Comparison of ENCODE assay signal across 29 cellular contexts in the genomic region with DNA sequence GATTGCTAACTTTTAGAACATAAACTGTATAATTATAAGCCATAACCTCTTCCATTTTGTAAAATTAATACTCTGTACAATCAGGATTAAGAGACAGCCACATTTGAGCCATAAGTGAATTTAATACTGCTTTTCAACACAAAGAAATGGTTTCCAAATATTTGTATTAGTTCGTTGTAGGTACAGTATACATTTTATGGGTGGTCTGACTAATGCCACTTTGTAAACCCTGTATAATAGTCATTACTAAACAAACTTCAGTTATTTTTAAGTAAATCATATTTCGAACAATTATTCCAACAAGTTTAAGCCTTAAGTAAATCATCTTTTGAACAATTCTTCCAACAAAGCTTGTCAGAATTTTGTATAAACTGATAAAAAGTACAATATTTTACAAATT.
"Had no signal": no experiment of that assay in that cellular context is flagged by ENCODE, and none has a peak within 500 bp of the region (broad histone marks: within the 10 kb centered on the region; RNA-seq: fewer than 3 reads in every experiment).

No MANE protein-coding gene starts in this region.

- H3K9me3 ChIP-seq: SJCRH30 had no signal

- H3K27me3 ChIP-seq: SJCRH30 had no signal

- H3K4me3 ChIP-seq: PC-9, SJCRH30, SK-N-MC had no signal

- DNase-seq: activated CD4-positive, alpha-beta T cell treated with anti-CD3 and anti-CD28 coated beads, Interleukin-2, amount 10 ng/mL, durations not matched to agents 24 days and 14 days; activated CD4-positive, alpha-beta T cell treated with anti-CD3 and anti-CD28 coated beads, Interleukin-2, amount 50 U/mL, for 4 hours; activated CD4-positive, CD25-positive, alpha-beta regulatory T cell; activated CD8-positive, alpha-beta T cell treated with anti-CD3 and anti-CD28 coated beads for 36 hours; activated gamma-delta T cell; activated naive CD4-positive, alpha-beta T cell treated with Interleukin-2 at 50 U/mL for 16 hours; activated naive CD8-positive, alpha-beta T cell treated with anti-CD3 and anti-CD28 coated beads, Interleukin-2, amount 10 ng/mL, durations not matched to agents 7 days and 5 days; activated T-cell treated with anti-CD3 and anti-CD28 coated beads, Interleukin-2, amount 50 U/mL, for 24 hours; anterior cingulate cortex; caudate nucleus; cerebellar nuclear complex; KG1; MM.1S; MV-4-11; NCI-H1092; NCI-H1436 treated with DMSO at 0.1 percent for 48 hours; NCI-H1694 treated with DMSO at 0.1 percent for 48 hours; NCI-H2029; NCI-H345; NCI-H524 treated with DMSO at 0.1 percent for 48 hours; NCI-H748 treated with DMSO at 0.1 percent for 48 hours; NK-92 treated with Interleukin-12 subunit alpha and Interleukin-12 subunit beta, amount 100 ng/mL, for 24 hours; PC-9; SHP77; SJCRH30; T1000; WERI-Rb-1 had no signal

- H3K27ac ChIP-seq: PC-9, SJCRH30, SK-N-MC, WERI-Rb-1 had no signal

- FAIRE-seq: bronchial epithelial cell had no signal

- H3K4me1 ChIP-seq: SJCRH30 had no signal

- ATAC-seq: activated CD8-positive, alpha-beta T cell treated with anti-CD3 and anti-CD28 coated beads for 36 hours had no signal

- H3K36me3 ChIP-seq: SJCRH30, WERI-Rb-1 had no signal
